In genomic region chr3:123832712-123833397, GRCh38 we compare ENCODE assay signal across 24 cellular contexts. TPM values are rescaled to one million over a fixed set of nuclear protein-coding genes. Genes with fewer than 3 reads are reported as not detected.
"Had no signal": no experiment of that assay in that cellular context is flagged by ENCODE, and none has a peak within 500 bp of the region (broad histone marks: within the 10 kb centered on the region; RNA-seq: fewer than 3 reads in every experiment).

No MANE protein-coding gene starts in this region.

- ATAC-seq: activated CD4-positive, CD25-positive, alpha-beta regulatory T cell treated with anti-CD3 and anti-CD28 coated beads, Interleukin-2, amount 50 U/mL, for 24 hours; activated T-cell treated with anti-CD3 and anti-CD28 coated beads, Interleukin-2, amount 50 U/mL, for 72 hours; effector memory CD8-positive, alpha-beta T cell; esophagus mucosa; left lobe of liver; naive thymus-derived CD8-positive, alpha-beta T cell; upper lobe of right lung had no signal

- H3K9me3 Mint-ChIP-seq: activated CD4-positive, alpha-beta T cell treated with anti-CD3 and anti-CD28 coated beads, Interleukin-2, amount 10 ng/mL, durations not matched to agents 24 days and 14 days had no signal

- H3K36me3 ChIP-seq: lower lobe of right lung, upper lobe of right lung had no signal

- H3K4me3 Mint-ChIP-seq: activated CD4-positive, alpha-beta memory T cell treated with anti-CD3 and anti-CD28 coated beads, Interleukin-2, amount 10 ng/mL, durations not matched to agents 7 days and 5 days; activated CD4-positive, alpha-beta T cell treated with anti-CD3 and anti-CD28 coated beads, Interleukin-2, amount 10 ng/mL, durations not matched to agents 24 days and 14 days; activated naive CD4-positive, alpha-beta T cell treated with anti-CD3 and anti-CD28 coated beads for 36 hours; activated naive CD8-positive, alpha-beta T cell treated with anti-CD3 and anti-CD28 coated beads, Interleukin-2, amount 10 ng/mL, durations not matched to agents 7 days and 5 days; activated T-cell treated with anti-CD3 and anti-CD28 coated beads, Interleukin-2, amount 50 U/mL, for 72 hours; effector memory CD8-positive, alpha-beta T cell; naive thymus-derived CD8-positive, alpha-beta T cell had no signal

- FAIRE-seq: colon, endothelial cell of umbilical vein, frontal cortex had no signal

- H3K4me1 Mint-ChIP-seq: activated CD4-positive, alpha-beta memory T cell treated with anti-CD3 and anti-CD28 coated beads, Interleukin-2, amount 10 ng/mL, durations not matched to agents 7 days and 5 days; activated CD4-positive, alpha-beta T cell treated with anti-CD3 and anti-CD28 coated beads, Interleukin-2, amount 10 ng/mL, durations not matched to agents 24 days and 14 days; activated naive CD8-positive, alpha-beta T cell treated with anti-CD3 and anti-CD28 coated beads, Interleukin-2, amount 10 ng/mL, durations not matched to agents 7 days and 5 days; naive thymus-derived CD8-positive, alpha-beta T cell had no signal

- H3K36me3 Mint-ChIP-seq: activated naive CD8-positive, alpha-beta T cell treated with anti-CD3 and anti-CD28 coated beads, Interleukin-2, amount 10 ng/mL, durations not matched to agents 7 days and 5 days had no signal

- H3K27ac Mint-ChIP-seq: activated CD4-positive, alpha-beta memory T cell treated with anti-CD3 and anti-CD28 coated beads, Interleukin-2, amount 10 ng/mL, durations not matched to agents 7 days and 5 days; activated CD4-positive, alpha-beta T cell treated with anti-CD3 and anti-CD28 coated beads, Interleukin-2, amount 10 ng/mL, durations not matched to agents 24 days and 14 days; activated naive CD4-positive, alpha-beta T cell treated with anti-CD3 and anti-CD28 coated beads for 36 hours; activated naive CD8-positive, alpha-beta T cell treated with anti-CD3 and anti-CD28 coated beads, Interleukin-2, amount 10 ng/mL, durations not matched to agents 7 days and 5 days; activated T-cell treated with anti-CD3 and anti-CD28 coated beads, Interleukin-2, amount 50 U/mL, for 72 hours; effector memory CD8-positive, alpha-beta T cell; naive thymus-derived CD8-positive, alpha-beta T cell had no signal

- H3K4me1 ChIP-seq: lower lobe of right lung, sigmoid colon, upper lobe of right lung had no signal

- H3K27ac ChIP-seq: lower lobe of right lung, upper lobe of right lung had no signal

- H3K27me3 ChIP-seq: sigmoid colon, upper lobe of right lung had no signal

- DNase-seq: activated CD4-positive, alpha-beta memory T cell treated with anti-CD3 and anti-CD28 coated beads, Interleukin-2, amount 10 ng/mL, durations not matched to agents 7 days and 5 days; activated CD4-positive, alpha-beta T cell treated with anti-CD3 and anti-CD28 coated beads, Interleukin-2, amount 10 ng/mL, durations not matched to agents 24 days and 14 days; activated effector memory CD4-positive, alpha-beta T cell treated with Interleukin-2 at 50 U/mL for 16 hours; activated naive CD4-positive, alpha-beta T cell treated with anti-CD3 and anti-CD28 coated beads for 36 hours; activated naive CD8-positive, alpha-beta T cell treated with anti-CD3 and anti-CD28 coated beads, Interleukin-2, amount 10 ng/mL, durations not matched to agents 7 days and 5 days; activated T-cell treated with anti-CD3 and anti-CD28 coated beads, Interleukin-2, amount 50 U/mL, for 72 hours; amniotic stem cell; effector memory CD8-positive, alpha-beta T cell; hippocampal formation; islet precursor cell; lower lobe of right lung; naive thymus-derived CD8-positive, alpha-beta T cell; retina; sigmoid colon; stimulated activated CD4-positive, alpha-beta T cell treated with anti-CD3 and anti-CD28 coated beads, Interleukin-2, amount 100 ng/mL, for 48 hours; stimulated activated CD8-positive, alpha-beta memory T cell treated with anti-CD3 and anti-CD28 coated beads, Interleukin-4, amount 100 ng/mL, for 48 hours; stimulated activated naive CD4-positive, alpha-beta T cell treated with Interleukin-2 at 50 U/mL for 16 hours; upper lobe of right lung had no signal

- H3K4me3 ChIP-seq: lower lobe of right lung, sigmoid colon, upper lobe of right lung had no signal

RNA-seq across cellular contexts. Expression of gene MYLK, which starts 51.3 kb away (rescaled TPM):
- total RNA-seq: activated naive CD4-positive, alpha-beta T cell treated with anti-CD3 and anti-CD28 coated beads for 36 hours; activated T-cell treated with anti-CD3 and anti-CD28 coated beads, Interleukin-2, amount 50 U/mL, for 72 hours; naive thymus-derived CD8-positive, alpha-beta T cell had no signal
